In the genomic region with DNA sequence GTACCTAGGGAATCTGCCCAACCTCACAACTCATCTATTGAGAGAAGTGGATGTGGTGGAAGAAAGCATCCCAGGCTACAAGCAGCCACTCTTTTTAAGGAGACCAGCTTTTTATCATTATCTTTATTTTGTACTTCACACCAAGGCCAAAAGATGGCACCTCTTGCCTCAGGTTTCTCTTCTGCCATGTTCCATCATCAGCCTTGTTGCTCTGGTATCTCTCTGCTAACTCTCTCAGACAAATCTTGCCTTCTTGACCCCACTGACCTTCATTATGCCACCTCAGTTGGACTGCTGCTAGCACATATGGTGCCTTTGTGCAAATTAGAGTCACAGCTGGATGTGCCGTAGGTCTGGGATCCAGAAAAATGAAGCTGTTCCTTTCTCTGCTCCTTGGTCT, we compare ENCODE assay signal across 11 cellular contexts. TPM values are rescaled to one million over a fixed set of nuclear protein-coding genes. Genes with fewer than 3 reads are reported as not detected.
DNase-seq lines count a peak whose midpoint lies in the region; ATAC-seq and TF ChIP-seq lines count a peak whose summit lies in the region.
"Had no signal": no experiment of that assay in that cellular context is flagged by ENCODE, and none has a peak within 500 bp of the region (broad histone marks: within the 10 kb centered on the region; RNA-seq: fewer than 3 reads in every experiment).

No MANE protein-coding gene starts in this region.

- H3K9me3 ChIP-seq in neural cell (ENCODE audit: low read length) = no peaks in the 10 kb centered on the region
- H3K9me3 ChIP-seq: prostate gland, suprapubic skin had no signal

- H3K36me3 ChIP-seq in neural cell (ENCODE audit: insufficient read depth, low read length) = no peaks in the 10 kb centered on the region
- H3K36me3 ChIP-seq: prostate gland, suprapubic skin had no signal

- no peak for ATAC-seq in GM21717 (IDR thresholded peaks at IDR 0.05; ENCODE audit: unreplicated experiment)

- peak; percentile 51 for TF ChIP-seq CTCF in neural cell (IDR thresholded peaks at IDR 0.05; ENCODE audit: poor library complexity, severe bottlenecking)

- no peak overlapping the region for H3K9ac ChIP-seq in neural cell (ENCODE audit: low read length)

- H3K27ac ChIP-seq in neural cell (ENCODE audit: low read length) = no peak overlapping the region
- H3K27ac ChIP-seq: prostate gland, suprapubic skin had no signal

- H3K9me2 ChIP-seq in neural cell (ENCODE audit: insufficient read depth, low read length) = no peaks in the 10 kb centered on the region

- H3K4me3 ChIP-seq in neural cell (ENCODE audit: low read length) = no peak overlapping the region
- H3K4me3 ChIP-seq: prostate gland, suprapubic skin had no signal

- peak; percentile 56 for DNase-seq in NCI-H2107 treated with DMSO at 0.1 percent for 48 hours (lab: John Stamatoyannopoulos, UW; ENCODE audit: unreplicated experiment)
- no peak for DNase-seq in NCI-H2107 (lab: John Stamatoyannopoulos, UW)
- peak; percentile 75 for DNase-seq in NCI-H146 treated with DMSO at 0.1 percent for 48 hours (lab: John Stamatoyannopoulos, UW; ENCODE audit: unreplicated experiment)
- DNase-seq in SW480 (ENCODE audit: low spot score) = peak; percentile 42
- no peak for DNase-seq in hypothalamus (lab: John Stamatoyannopoulos, UW)
- DNase-seq in NCI-H2029 (lab: John Stamatoyannopoulos, UW) = no peak
- DNase-seq: GDM1 had no signal

- H3F3A ChIP-seq in neural cell (ENCODE audit: insufficient read depth, low read length, poor library complexity, severe bottlenecking) = no peaks in the 10 kb centered on the region

- H3K79me2 ChIP-seq in neural cell (replicated peaks; ENCODE audit: insufficient read depth, low read length) = no peaks in the 10 kb centered on the region

- no peak overlapping the region for H2AFZ ChIP-seq in neural cell (ENCODE audit: low read depth, low read length)

- no peaks in the 10 kb centered on the region for H4K20me1 ChIP-seq in neural cell (ENCODE audit: insufficient read depth)

- TF ChIP-seq EP300 in neural cell (conservative IDR thresholded peaks at IDR 0.05; ENCODE audit: poor library complexity, severe bottlenecking) = no peak

- peak; percentile 59 for TF ChIP-seq RAD21 in neural cell (conservative IDR thresholded peaks at IDR 0.05)

- no peaks in the 10 kb centered on the region for H3K27me3 ChIP-seq in neural cell (ENCODE audit: insufficient read depth, low read depth, low read length)
- H3K27me3 ChIP-seq: suprapubic skin had no signal

- H3K4me2 ChIP-seq in neural cell (ENCODE audit: low read length) = no peak overlapping the region

TF ChIP-seq in neural cell, 6 proteins besides CTCF, POLR2A, EP300 and RAD21:
- TF ChIP-seq MXI1 (conservative IDR thresholded peaks at IDR 0.05; ENCODE audit: poor library complexity, severe bottlenecking) = no peak
- TF ChIP-seq EZH2 (IDR thresholded peaks at IDR 0.05; ENCODE audit: borderline replicate concordance, insufficient read depth, low read length, poor library complexity, severe bottlenecking) = no peak
- no peak for TF ChIP-seq TAF1 (IDR thresholded peaks at IDR 0.05; ENCODE audit: low read depth)
- TF ChIP-seq SMC3 (conservative IDR thresholded peaks at IDR 0.05; ENCODE audit: poor library complexity) = peak; percentile 57

RNA-seq across cellular contexts. Expression of gene DYNC1I1, which starts 47.2 kb away (rescaled TPM):
- 28.9 and 29.6 TPM in 2 replicates for polyA plus RNA-seq in neural cell
- 18.5 and 20.6 TPM in 2 replicates for polyA minus RNA-seq in neural cell

Comparison
In these comparisons a context has a peak if more than half of its experiments do, and no peak if none do; other contexts are left out.
1. DNase-seq: peak in NCI-H2107 treated with DMSO at 0.1 percent for 48 hours (single experiment), NCI-H146 treated with DMSO at 0.1 percent for 48 hours (single experiment) and SW480 (single experiment); none in NCI-H2107 (single experiment), hypothalamus (0 of 51) and NCI-H2029 (single experiment).